ENCODE assay signal across 8 cellular contexts in genomic region chr15:66505818-66506217, GRCh38. TPM values are rescaled to one million over a fixed set of nuclear protein-coding genes. Genes with fewer than 3 reads are reported as not detected.
DNase-seq lines count a peak whose midpoint lies in the region; ATAC-seq and TF ChIP-seq lines count a peak whose summit lies in the region.

No MANE protein-coding gene starts in this region.

- peaks cover 47% of the 10 kb centered on the region for H3K36me3 Mint-ChIP-seq in WTC11

- no peaks in the 10 kb centered on the region for H3K9me3 Mint-ChIP-seq in WTC11

- H3K4me1 ChIP-seq in HEK293 (ENCODE audit: control insufficient read depth, insufficient read depth, low read length) = peaks cover 5% of the 10 kb centered on the region; the same call in 1 of the 2 replicates
- no peaks in the 10 kb centered on the region for H3K4me1 ChIP-seq in right cardiac atrium (ENCODE audit: control insufficient read depth, insufficient read depth, low read length)
- peaks cover 18 to 22% (median 22%) of the 10 kb centered on the region in 3 donors for H3K4me1 ChIP-seq in skeletal muscle tissue (ENCODE audit: control insufficient read depth in 3 of 3, insufficient read depth in 3 of 3, low read length in 3 of 3)

- WGBS in right cardiac atrium = 32% methylated on average over 4 of the region's 4 CpGs

- H3K27me3 ChIP-seq in right cardiac atrium (ENCODE audit: control insufficient read depth, insufficient read depth) (no peaks in the 10 kb centered on the region), skeletal muscle tissue (ENCODE audit: control insufficient read depth in 3 of 3, insufficient read depth in 3 of 3, low read length in 3 of 3) (no peaks in the 10 kb centered on the region)

- H3K9ac ChIP-seq in skeletal muscle tissue (ENCODE audit: low read depth in 1 of 3, low read length in 3 of 3) = peak overlapping the region in 2 of 3 donors; percentile 87 to 95

- H3K9me3 ChIP-seq in HEK293 (ENCODE audit: control insufficient read depth, insufficient read depth, low read depth, low read length) = no peaks in the 10 kb centered on the region
- H3K9me3 ChIP-seq in right cardiac atrium (ENCODE audit: control insufficient read depth, low read length) = no peaks in the 10 kb centered on the region
- H3K9me3 ChIP-seq in skeletal muscle tissue (ENCODE audit: control insufficient read depth in 3 of 3, low read length in 3 of 3) = no peaks in the 10 kb centered on the region

- intact Hi-C loops in right cardiac atrium (cut with DNase I) = loop anchor here in 1 of 4 donors (2.0 kb wide), 1 partner anchor 119 kb away; the partner anchor contains the start of gene MAP2K1

- ATAC-seq in WTC11 (no peak), right cardiac atrium (no peak), GM18909 (IDR thresholded peaks at IDR 0.05; ENCODE audit: poor library complexity, unreplicated experiment) (no peak), GM21390 (IDR thresholded peaks at IDR 0.05; ENCODE audit: unreplicated experiment) (no peak), GM21529 (IDR thresholded peaks at IDR 0.05; ENCODE audit: unreplicated experiment) (no peak)

- TF ChIP-seq CTCF in HEK293 (tag by site-specific recombination; IDR thresholded peaks at IDR 0.05) = no peak
- TF ChIP-seq CTCF in WTC11 (IDR thresholded peaks at IDR 0.05) = no peak

- POLR2A ChIA-PET in HEK293 (lab: Yijun Ruan, JAX) = interaction anchor here (0.8 to 1.9 kb wide), 6 partner anchors 15 to 346 kb away, joined by 3 to 8 read pairs (median 4); partner anchors contain the start of genes MAP2K1 and SMAD6
- POLR2A ChIA-PET in WTC11 (lab: Charles Lee) = interaction anchor here (1.2 kb wide), 1 partner anchor 118 kb away, joined by 4 read pairs; no protein-coding TSS in a partner anchor

- DNase-seq in WTC11 (ENCODE audit: low spot score) (no peak), right cardiac atrium (no peak), NOMO-1 (lab: John Stamatoyannopoulos, UW; ENCODE audit: unreplicated experiment in 2 of 2) (no peak)

- peak overlapping the region; percentile 100 for H3K4me3 Mint-ChIP-seq in WTC11

- CTCF ChIA-PET in HEK293 (lab: Yijun Ruan, JAX) (interaction anchor here (0.5 to 3.0 kb wide), 6 partner anchors 8 to 867 kb away, joined by 3 to 23 read pairs (median 4); partner anchors contain the start of gene SNAPC5), WTC11 (lab: Charles Lee) (interaction anchor here (0.9 to 1.0 kb wide), 3 partner anchors 8 to 61 kb away, joined by 3 read pairs; partner anchors contain the start of gene SNAPC5)

- peak overlapping the region; percentile 99 for H3K27ac Mint-ChIP-seq in WTC11

- H3K4me1 Mint-ChIP-seq in WTC11 = peaks cover 36% of the 10 kb centered on the region

- peaks cover 32 to 44% of the 10 kb centered on the region in 2 experiments for H3K36me3 ChIP-seq in HEK293 (ENCODE audit: control insufficient read depth in 2 of 2, insufficient read depth in 1 of 2, low read length in 2 of 2)
- peaks cover 20 to 24% (median 21%) of the 10 kb centered on the region in 3 donors for H3K36me3 ChIP-seq in skeletal muscle tissue (ENCODE audit: control insufficient read depth in 3 of 3, insufficient read depth in 3 of 3, low read length in 3 of 3)

- H3K4me3 ChIP-seq in HEK293 (ENCODE audit: low read depth, low read length) (peak overlapping the region; percentile 76), right cardiac atrium (ENCODE audit: low read length) (peak overlapping the region; percentile 75), skeletal muscle tissue (ENCODE audit: low read length in 3 of 3) (peak overlapping the region in 2 of 3 donors; percentile 97 to 100)

- peak overlapping the region; percentile 86; the same call in 1 of the 2 replicates for H3K27ac ChIP-seq in HEK293 (ENCODE audit: extremely low read depth, low read depth, low read length)
- no peak overlapping the region for H3K27ac ChIP-seq in right cardiac atrium (ENCODE audit: low read length)
- no peak overlapping the region for H3K27ac ChIP-seq in skeletal muscle tissue (ENCODE audit: low read depth, low read length)

- no peaks in the 10 kb centered on the region for H3K27me3 Mint-ChIP-seq in WTC11 (ENCODE audit: low read depth)

TF ChIP-seq in HEK293, 187 proteins besides CTCF, POLR2A, EP300 and RAD21 (continues in another document):
- TF ChIP-seq ZNF112 (tag by site-specific recombination; IDR thresholded peaks at IDR 0.05) (no peak), ZFP69B (tag by site-specific recombination; IDR thresholded peaks at IDR 0.05) (peak; percentile 50; the same call in 1 of the 2 replicates), ZFP3 (tag by site-specific recombination; IDR thresholded peaks at IDR 0.05; ENCODE audit: low read depth) (no peak), ZBTB17 (tag by site-specific recombination; IDR thresholded peaks at IDR 0.05) (peak; percentile 60), ZNF449 (tag by site-specific recombination; IDR thresholded peaks at IDR 0.05) (peak; percentile 88; the same call in 1 of the 2 replicates), KLF10 (tag by site-specific recombination; IDR thresholded peaks at IDR 0.05) (0 out of 2 replicates have a peak, but pooled peaks have one; percentile 39), ZNF366 (tag by site-specific recombination; conservative IDR thresholded peaks at IDR 0.05) (no peak), ZBTB20 (tag by site-specific recombination; IDR thresholded peaks at IDR 0.05) (peak; percentile 99)

TF ChIP-seq in WTC11, 78 proteins besides CTCF, POLR2A, EP300 and RAD21:
- TF ChIP-seq ATF1 (CRISPR knock-in tag; IDR thresholded peaks at IDR 0.05) = no peak
TF ChIP-seq in WTC11: peak in this region for 0.

RNA-seq across cellular contexts. Expression of gene ZWILCH, which starts 0.7 kb away (rescaled TPM):
- total RNA-seq in WTC11 (2021) (41.1 to 50.2 TPM (median 46.6 TPM) in 3 replicates), right cardiac atrium (1 to 10 TPM; 2.2 to 3.7 (median 2.7) TPM), skeletal muscle tissue (14.1 TPM)
- 0.95 TPM for polyA plus RNA-seq in right cardiac atrium

RNA-seq across cellular contexts. Expression of gene RPL4, which starts 1.2 kb away (rescaled TPM):
- total RNA-seq in WTC11 (2021) = 3,648 to 4,125 TPM (median 4,060 TPM) in 3 replicates
- total RNA-seq in right cardiac atrium = 1,000 to 10,000 TPM; 1,385 to 1,717 (median 1,488) TPM
- 1,323 TPM for polyA plus RNA-seq in right cardiac atrium
- total RNA-seq in skeletal muscle tissue = 1,702 TPM

RNA-seq across cellular contexts. Expression of gene SNAPC5, which starts 8.3 kb away (rescaled TPM):
- 21.1 to 28.7 TPM (median 24.0 TPM) in 3 replicates for total RNA-seq in WTC11 (2021)
- total RNA-seq in right cardiac atrium = 10 to 100 TPM; 33.9 to 45.5 (median 38.9) TPM
- 60.8 TPM for polyA plus RNA-seq in right cardiac atrium
- total RNA-seq in skeletal muscle tissue = 17.2 TPM

RNA-seq across cellular contexts. Expression of gene LCTL, which starts 60.0 kb away (rescaled TPM):
- total RNA-seq in WTC11 (2021) (2.2 to 3.2 TPM (median 3.0 TPM) in 3 replicates), right cardiac atrium (not detected), skeletal muscle tissue (not detected)
- not detected for polyA plus RNA-seq in right cardiac atrium
